ENCODE assay signal across 8 cellular contexts in genomic region chr10:119341236-119342016, GRCh38.
DNase-seq lines count a peak whose midpoint lies in the region; ATAC-seq and TF ChIP-seq lines count a peak whose summit lies in the region.

No MANE protein-coding gene starts in this region.

- H3K9me3 ChIP-seq in parathyroid adenoma (ENCODE audit: control insufficient read depth, low read length), result no peaks in the 10 kb centered on the region

- peaks cover 12% of the 10 kb centered on the region for H3K4me1 ChIP-seq in parathyroid adenoma

- no peak overlapping the region for H3K9ac ChIP-seq in parathyroid adenoma

- peak overlapping the region; percentile 22 for H3K27ac ChIP-seq in parathyroid adenoma

- H3K4me2 ChIP-seq in parathyroid adenoma (ENCODE audit: low read length), result no peak overlapping the region

- DNase-seq in GM13977 (ENCODE audit: low spot score), result peak; percentile 60
- peak; percentile 44 to 55 for DNase-seq in activated CD4-positive, alpha-beta T cell treated with anti-CD3 and anti-CD28 coated beads for 4 hours
- DNase-seq in effector CD4-positive, alpha-beta T cell, result peak; percentile 5
- no peak for DNase-seq in middle frontal gyrus (ENCODE audit: extremely low spot score, low spot score)
- DNase-seq in NCI-H2171 treated with DMSO at 0.1 percent for 48 hours (lab: John Stamatoyannopoulos, UW), result no peak
- no peak for DNase-seq in NCI-H2107 treated with DMSO at 0.1 percent for 48 hours (lab: John Stamatoyannopoulos, UW; ENCODE audit: unreplicated experiment)

- H3K79me2 ChIP-seq in parathyroid adenoma, result peaks cover 70% of the 10 kb centered on the region

- H3K36me3 ChIP-seq in parathyroid adenoma (ENCODE audit: control insufficient read depth, insufficient read depth, low read length), result no peaks in the 10 kb centered on the region

- H3K4me3 ChIP-seq in parathyroid adenoma (ENCODE audit: low read depth, low read length), result no peak overlapping the region

- TF ChIP-seq CTCF in GM13977 (IDR thresholded peaks at IDR 0.05; ENCODE audit: extremely low read depth, insufficient read depth, missing control alignments) (no peak), parathyroid adenoma (IDR thresholded peaks at IDR 0.05) (no peak)

- no peak overlapping the region for H2AFZ ChIP-seq in parathyroid adenoma

- no peak for ATAC-seq in GM21390 (IDR thresholded peaks at IDR 0.05; ENCODE audit: unreplicated experiment)

- in situ Hi-C loops in GM13977 (cut with MboI; ENCODE audit: low pct_unique_long_range_greater_than_20kb, low sequenced_read_pairs, unreplicated experiment), result no loop called here

- H3K27me3 ChIP-seq in parathyroid adenoma (ENCODE audit: control insufficient read depth, insufficient read depth, low read length), result no peaks in the 10 kb centered on the region

Comparison
In these comparisons a context has a peak if more than half of its experiments do, and no peak if none do; other contexts are left out.
1. DNase-seq: peak in GM13977 (single experiment), activated CD4-positive, alpha-beta T cell treated with anti-CD3 and anti-CD28 coated beads for 4 hours (2 of 2) and effector CD4-positive, alpha-beta T cell (single experiment); none in middle frontal gyrus (single experiment), NCI-H2171 treated with DMSO at 0.1 percent for 48 hours (single experiment) and NCI-H2107 treated with DMSO at 0.1 percent for 48 hours (single experiment).